13 cellular contexts compared by ENCODE assay signal in genomic region chr1:248817065-248817464, GRCh38. TPM values are rescaled to one million over a fixed set of nuclear protein-coding genes. Genes with fewer than 3 reads are reported as not detected.
DNase-seq lines count a peak whose midpoint lies in the region; ATAC-seq and TF ChIP-seq lines count a peak whose summit lies in the region.
"Had no signal": no experiment of that assay in that cellular context is flagged by ENCODE, and none has a peak within 500 bp of the region (broad histone marks: within the 10 kb centered on the region; RNA-seq: fewer than 3 reads in every experiment).

No MANE protein-coding gene starts in this region.

- intact Hi-C loops in activated T-helper 2 cell treated with anti-CD3 and anti-CD28 coated beads, Interferon-gamma antibody, Interleukin-2, Interleukin-4, amounts not matched to agents 10 μg/mL and 5 μg/mL and 100 μg/mL, durations not matched to agents 14 hours and 24 hours and 36 hours (cut with micrococcal nuclease) = no loop called here

- CTCF ChIA-PET in activated CD4-positive, alpha-beta T cell treated with anti-CD3 and anti-CD28 coated beads, Interleukin-2, amount 10 ng/mL, durations not matched to agents 7 days and 5 days (lab: Charles Lee) = no interaction called here

- no peaks in the 10 kb centered on the region for H3K27me3 Mint-ChIP-seq in activated CD4-positive, alpha-beta T cell treated with anti-CD3 and anti-CD28 coated beads, Interleukin-2, amount 10 ng/mL, durations not matched to agents 7 days and 5 days
- no peaks in the 10 kb centered on the region for H3K27me3 Mint-ChIP-seq in activated T-helper 2 cell treated with anti-CD3 and anti-CD28 coated beads, Interferon-gamma antibody, Interleukin-2, Interleukin-4, amounts not matched to agents 10 μg/mL and 5 μg/mL and 100 μg/mL, durations not matched to agents 14 hours and 24 hours and 36 hours (ENCODE audit: low read depth)

- DNase-seq in activated CD4-positive, alpha-beta T cell treated with anti-CD3 and anti-CD28 coated beads, Interleukin-2, amount 10 ng/mL, durations not matched to agents 7 days and 5 days = no peak
- no peak for DNase-seq in activated CD4-positive, alpha-beta T cell treated with anti-CD3 and anti-CD28 coated beads for 1 hour
- DNase-seq in NOMO-1 (lab: John Stamatoyannopoulos, UW; ENCODE audit: unreplicated experiment in 2 of 2) (peak; percentile 81 to 97), omental fat pad (ENCODE audit: low spot score) (peak; percentile 20), glomerular visceral epithelial cell (ENCODE audit: extremely low spot score) (no peak), HPDE6-E6E7 (ENCODE audit: extremely low spot score) (no peak)
- DNase-seq in activated T-helper 2 cell treated with anti-CD3 and anti-CD28 coated beads, Interferon-gamma antibody, Interleukin-2, Interleukin-4, amounts not matched to agents 10 μg/mL and 5 μg/mL and 100 μg/mL, durations not matched to agents 14 hours and 24 hours and 36 hours (ENCODE audit: low spot score) = no peak
- DNase-seq: activated T-cell treated with anti-CD3 and anti-CD28 coated beads for 4 hours, brain microvascular endothelial cell, NCI-H1048, NCI-H446 had no signal

- TF ChIP-seq CTCF in omental fat pad (IDR thresholded peaks at IDR 0.05) = no peak

- no peaks in the 10 kb centered on the region for H3K9me3 Mint-ChIP-seq in activated CD4-positive, alpha-beta T cell treated with anti-CD3 and anti-CD28 coated beads, Interleukin-2, amount 10 ng/mL, durations not matched to agents 7 days and 5 days
- H3K9me3 Mint-ChIP-seq in activated T-helper 2 cell treated with anti-CD3 and anti-CD28 coated beads, Interferon-gamma antibody, Interleukin-2, Interleukin-4, amounts not matched to agents 10 μg/mL and 5 μg/mL and 100 μg/mL, durations not matched to agents 14 hours and 24 hours and 36 hours = no peaks in the 10 kb centered on the region
- H3K9me3 Mint-ChIP-seq: neural crest cell had no signal

- H3K4me1 Mint-ChIP-seq in activated CD4-positive, alpha-beta T cell treated with anti-CD3 and anti-CD28 coated beads, Interleukin-2, amount 10 ng/mL, durations not matched to agents 7 days and 5 days = peaks cover 61% of the 10 kb centered on the region
- peaks cover 41% of the 10 kb centered on the region for H3K4me1 Mint-ChIP-seq in activated T-helper 2 cell treated with anti-CD3 and anti-CD28 coated beads, Interferon-gamma antibody, Interleukin-2, Interleukin-4, amounts not matched to agents 10 μg/mL and 5 μg/mL and 100 μg/mL, durations not matched to agents 14 hours and 24 hours and 36 hours (ENCODE audit: low read depth)

- POLR2A ChIA-PET in activated CD4-positive, alpha-beta T cell treated with anti-CD3 and anti-CD28 coated beads, Interleukin-2, amount 10 ng/mL, durations not matched to agents 7 days and 5 days (lab: Charles Lee) = no interaction called here

- ATAC-seq in omental fat pad (ENCODE audit: low FRiP score) (no peak), HG03460 (IDR thresholded peaks at IDR 0.05; ENCODE audit: unreplicated experiment) (no peak)

- H3K4me3 Mint-ChIP-seq in activated CD4-positive, alpha-beta T cell treated with anti-CD3 and anti-CD28 coated beads, Interleukin-2, amount 10 ng/mL, durations not matched to agents 7 days and 5 days = no peak overlapping the region
- no peak overlapping the region for H3K4me3 Mint-ChIP-seq in activated T-helper 2 cell treated with anti-CD3 and anti-CD28 coated beads, Interferon-gamma antibody, Interleukin-2, Interleukin-4, amounts not matched to agents 10 μg/mL and 5 μg/mL and 100 μg/mL, durations not matched to agents 14 hours and 24 hours and 36 hours (ENCODE audit: low read depth)
- H3K4me3 Mint-ChIP-seq: neural crest cell had no signal

- H3K36me3 Mint-ChIP-seq in activated CD4-positive, alpha-beta T cell treated with anti-CD3 and anti-CD28 coated beads, Interleukin-2, amount 10 ng/mL, durations not matched to agents 7 days and 5 days (ENCODE audit: low read depth) = peaks cover 57% of the 10 kb centered on the region
- peaks cover 64% of the 10 kb centered on the region for H3K36me3 Mint-ChIP-seq in activated T-helper 2 cell treated with anti-CD3 and anti-CD28 coated beads, Interferon-gamma antibody, Interleukin-2, Interleukin-4, amounts not matched to agents 10 μg/mL and 5 μg/mL and 100 μg/mL, durations not matched to agents 14 hours and 24 hours and 36 hours (ENCODE audit: low read depth)

- peak overlapping the region; percentile 95 for H3K27ac Mint-ChIP-seq in activated CD4-positive, alpha-beta T cell treated with anti-CD3 and anti-CD28 coated beads, Interleukin-2, amount 10 ng/mL, durations not matched to agents 7 days and 5 days
- peak overlapping the region; percentile 56 for H3K27ac Mint-ChIP-seq in activated T-helper 2 cell treated with anti-CD3 and anti-CD28 coated beads, Interferon-gamma antibody, Interleukin-2, Interleukin-4, amounts not matched to agents 10 μg/mL and 5 μg/mL and 100 μg/mL, durations not matched to agents 14 hours and 24 hours and 36 hours

RNA-seq across cellular contexts. Expression of gene SH3BP5L, which starts 8.7 kb away (rescaled TPM):
- total RNA-seq in activated CD4-positive, alpha-beta T cell treated with anti-CD3 and anti-CD28 coated beads, Interleukin-2, amount 10 ng/mL, durations not matched to agents 7 days and 5 days = 10 to 100 TPM; 29.7 to 32.7 TPM
- 27.1 TPM in 2 replicates for total RNA-seq in activated T-helper 2 cell treated with anti-CD3 and anti-CD28 coated beads, Interferon-gamma antibody, Interleukin-2, Interleukin-4, amounts not matched to agents 10 μg/mL and 5 μg/mL and 100 μg/mL, durations not matched to agents 14 hours and 24 hours and 36 hours
- 10 to 100 TPM in 3 of 4 donors, 1 to 10 TPM in 1; 9.7 to 20.0 (median 15.2) TPM for total RNA-seq in omental fat pad

RNA-seq across cellular contexts. Expression of gene ZNF672, which starts 21.0 kb away (rescaled TPM):
- 10 to 100 TPM; 46.5 to 56.9 TPM for total RNA-seq in activated CD4-positive, alpha-beta T cell treated with anti-CD3 and anti-CD28 coated beads, Interleukin-2, amount 10 ng/mL, durations not matched to agents 7 days and 5 days
- 46.0 and 51.6 TPM in 2 replicates for total RNA-seq in activated T-helper 2 cell treated with anti-CD3 and anti-CD28 coated beads, Interferon-gamma antibody, Interleukin-2, Interleukin-4, amounts not matched to agents 10 μg/mL and 5 μg/mL and 100 μg/mL, durations not matched to agents 14 hours and 24 hours and 36 hours
- 10 to 100 TPM; 25.5 to 40.8 (median 26.8) TPM for total RNA-seq in omental fat pad

RNA-seq across cellular contexts. Expression of gene ZNF692, which starts 41.8 kb away (rescaled TPM):
- 10 to 100 TPM; 55.5 to 57.6 TPM for total RNA-seq in activated CD4-positive, alpha-beta T cell treated with anti-CD3 and anti-CD28 coated beads, Interleukin-2, amount 10 ng/mL, durations not matched to agents 7 days and 5 days
- total RNA-seq in activated T-helper 2 cell treated with anti-CD3 and anti-CD28 coated beads, Interferon-gamma antibody, Interleukin-2, Interleukin-4, amounts not matched to agents 10 μg/mL and 5 μg/mL and 100 μg/mL, durations not matched to agents 14 hours and 24 hours and 36 hours = 86.4 and 87.0 TPM in 2 replicates
- 10 to 100 TPM; 18.4 to 30.6 (median 24.8) TPM for total RNA-seq in omental fat pad

Comparison
In these comparisons a context has a peak if more than half of its experiments do, and no peak if none do; other contexts are left out.
1. DNase-seq: peak in NOMO-1 (2 of 2) and omental fat pad (single experiment); none in activated CD4-positive, alpha-beta T cell treated with anti-CD3 and anti-CD28 coated beads, Interleukin-2, amount 10 ng/mL, durations not matched to agents 7 days and 5 days (single experiment), activated CD4-positive, alpha-beta T cell treated with anti-CD3 and anti-CD28 coated beads for 1 hour (single experiment), activated T-helper 2 cell treated with anti-CD3 and anti-CD28 coated beads, Interferon-gamma antibody, Interleukin-2, Interleukin-4, amounts not matched to agents 10 μg/mL and 5 μg/mL and 100 μg/mL, durations not matched to agents 14 hours and 24 hours and 36 hours (single experiment), glomerular visceral epithelial cell (single experiment) and HPDE6-E6E7 (single experiment).